In genomic region chr9:3240651-3241268, GRCh38 we compare ENCODE assay signal across 8 cellular contexts.
DNase-seq lines count a peak whose midpoint lies in the region; ATAC-seq and TF ChIP-seq lines count a peak whose summit lies in the region.

No MANE protein-coding gene starts in this region.

- H3K27me3 Mint-ChIP-seq in activated T-cell treated with anti-CD3 and anti-CD28 coated beads, Interleukin-2, amount 50 U/mL, for 24 hours = no peaks in the 10 kb centered on the region
- peaks cover 2% of the 10 kb centered on the region for H3K27me3 Mint-ChIP-seq in neural progenitor cell (ENCODE audit: insufficient read depth, low read depth)

- no peaks in the 10 kb centered on the region for H3K79me2 ChIP-seq in neural progenitor cell (ENCODE audit: low read depth)

- H3K9me3 Mint-ChIP-seq in activated T-cell treated with anti-CD3 and anti-CD28 coated beads, Interleukin-2, amount 50 U/mL, for 24 hours = no peaks in the 10 kb centered on the region
- H3K9me3 Mint-ChIP-seq in neural progenitor cell = no peaks in the 10 kb centered on the region

- H4K20me1 ChIP-seq in neural progenitor cell (ENCODE audit: low read depth) = no peaks in the 10 kb centered on the region

- H3K4me2 ChIP-seq in neural progenitor cell = peak overlapping the region; percentile 25

- peak; percentile 94 for ATAC-seq in HG03575 (IDR thresholded peaks at IDR 0.05; ENCODE audit: extremely low read depth, insufficient number of reproducible peaks, low FRiP score, unreplicated experiment)

- no peaks in the 10 kb centered on the region for H3K9me3 ChIP-seq in neural progenitor cell (ENCODE audit: low read depth)

- no peak overlapping the region for H3K9ac ChIP-seq in neural progenitor cell

- no peak overlapping the region for H2AFZ ChIP-seq in neural progenitor cell (replicated peaks)

- no peak overlapping the region for H3K27ac Mint-ChIP-seq in activated T-cell treated with anti-CD3 and anti-CD28 coated beads, Interleukin-2, amount 50 U/mL, for 24 hours
- no peak overlapping the region for H3K27ac Mint-ChIP-seq in neural progenitor cell

- H3K36me3 Mint-ChIP-seq in activated T-cell treated with anti-CD3 and anti-CD28 coated beads, Interleukin-2, amount 50 U/mL, for 24 hours (ENCODE audit: low read depth) = peaks cover 26% of the 10 kb centered on the region
- H3K36me3 Mint-ChIP-seq in neural progenitor cell = peaks cover 20% of the 10 kb centered on the region

- peaks cover 15% of the 10 kb centered on the region for H3K4me1 ChIP-seq in neural progenitor cell

- TF ChIP-seq CTCF in GM20000 (IDR thresholded peaks at IDR 0.05; ENCODE audit: extremely low read depth, missing control alignments) (peak; percentile 80), fibroblast of mammary gland (conservative IDR thresholded peaks at IDR 0.05; ENCODE audit: control insufficient read depth, insufficient read depth, low read depth, low read length) (peak; percentile 88), neural progenitor cell (IDR thresholded peaks at IDR 0.05) (peak; percentile 88)

- peaks cover 13% of the 10 kb centered on the region for H3F3A ChIP-seq in neural progenitor cell (ENCODE audit: low read depth)

- no peaks in the 10 kb centered on the region for H3K27me3 ChIP-seq in neural progenitor cell

- DNase-seq in DMS153 treated with DMSO at 0.1 percent for 48 hours (lab: John Stamatoyannopoulos, UW; ENCODE audit: unreplicated experiment) (peak; percentile 33), GM20000 (ENCODE audit: low spot score) (peak; percentile 63), OCI-M1 (lab: John Stamatoyannopoulos, UW) (peak; percentile 100), fibroblast of mammary gland (ENCODE audit: low read depth) (peak; percentile 69), neural progenitor cell (ENCODE audit: low spot score) (peak; percentile 73), substantia nigra (lab: John Stamatoyannopoulos, UW) (peak in 38 of 49 donors; percentile 6 to 67 (median 42))
- DNase-seq in activated T-cell treated with anti-CD3 and anti-CD28 coated beads, Interleukin-2, amount 50 U/mL, for 24 hours = peak; percentile 76

- H3K4me1 Mint-ChIP-seq in activated T-cell treated with anti-CD3 and anti-CD28 coated beads, Interleukin-2, amount 50 U/mL, for 24 hours (ENCODE audit: low read depth) = peaks cover 10% of the 10 kb centered on the region
- peaks cover 10% of the 10 kb centered on the region for H3K4me1 Mint-ChIP-seq in neural progenitor cell

- no peak overlapping the region for H3K4me3 Mint-ChIP-seq in activated T-cell treated with anti-CD3 and anti-CD28 coated beads, Interleukin-2, amount 50 U/mL, for 24 hours
- H3K4me3 Mint-ChIP-seq in neural progenitor cell = no peak overlapping the region

- H3K27ac ChIP-seq in neural progenitor cell (peak overlapping the region; percentile 66), substantia nigra (ENCODE audit: low read depth, low read length, poor library complexity, severe bottlenecking) (no peak overlapping the region)

- H3K4me3 ChIP-seq in fibroblast of mammary gland (ENCODE audit: control insufficient read depth, low read depth, low read length) = no peak overlapping the region
- no peak overlapping the region for H3K4me3 ChIP-seq in neural progenitor cell

- no peaks in the 10 kb centered on the region for H3K36me3 ChIP-seq in neural progenitor cell

Comparison
In these comparisons a context has a peak if more than half of its experiments do, and no peak if none do; other contexts are left out.
1. DNase-seq: peak in every context shown above with its lines; median percentile 100 in OCI-M1; 76 in activated T-cell treated with anti-CD3 and anti-CD28 coated beads, Interleukin-2, amount 50 U/mL, for 24 hours; 73 in neural progenitor cell; 69 in fibroblast of mammary gland; 63 in GM20000; 42 in substantia nigra; 33 in DMS153 treated with DMSO at 0.1 percent for 48 hours.